In the genomic region with DNA sequence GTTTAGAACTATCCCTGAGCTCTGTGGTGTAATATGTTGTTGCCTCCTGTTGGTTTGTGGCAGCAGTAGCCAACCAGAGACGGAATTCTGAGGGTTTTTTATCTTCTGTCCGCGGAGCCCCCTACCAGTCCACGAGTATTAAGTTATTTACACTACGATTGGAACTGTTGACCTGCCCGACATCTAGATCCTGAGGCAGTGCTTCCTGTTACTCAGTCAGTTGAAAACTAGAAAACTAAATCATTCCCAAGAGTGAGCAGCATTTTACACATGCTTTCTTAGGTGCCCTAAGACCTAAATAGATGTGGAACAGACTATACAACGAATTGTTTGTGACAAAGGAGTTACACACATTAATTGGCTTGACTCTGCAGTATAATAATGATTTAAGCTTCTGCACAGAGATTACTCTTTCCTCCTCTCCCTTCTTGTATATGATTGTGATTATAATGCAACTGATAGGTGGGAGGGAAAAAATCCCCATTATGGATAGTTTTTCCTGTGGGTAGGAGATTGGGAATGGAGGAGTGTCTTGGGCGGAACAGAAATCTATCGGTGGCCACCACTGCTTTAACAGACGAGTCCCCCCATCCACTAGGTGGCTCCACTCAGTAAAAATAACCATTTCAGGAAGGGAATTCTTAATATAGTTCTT, we compare ENCODE assay signal across 8 cellular contexts. TPM values are rescaled to one million over a fixed set of nuclear protein-coding genes. Genes with fewer than 3 reads are reported as not detected.
A peak's percentile ranks its signal among the peaks of the same experiment; 100 is the strongest.
DNase-seq lines count a peak whose midpoint lies in the region; ATAC-seq, FAIRE-seq and TF ChIP-seq lines count a peak whose summit lies in the region.

No MANE protein-coding gene starts in this region.

- H3K23me2 ChIP-seq in H1 (ENCODE audit: low read depth, low read length): peaks cover 6% of the 10 kb centered on the region

- H2BK15ac ChIP-seq in H1 (ENCODE audit: low read length): no peak overlapping the region

- 1% methylated on average over 10 of the region's 10 CpGs; no CpG with 5 or more reads in 1 of the 2 experiments for WGBS in H1 (ENCODE audit: extremely low coverage in 1 of 2, insufficient coverage in 1 of 2, insufficient read length in 1 of 2, insufficient replicate concordance in 2 of 2, low coverage in 1 of 2, low lambda C conversion rate in 2 of 2, missing lambda C conversion rate in 1 of 2), 2 experiments
- 5 to 11% methylated on average over 4 to 10 of the region's 10 CpGs for WGBS in transverse colon (ENCODE audit: low coverage in 1 of 2), 2 donors

- H3K56ac ChIP-seq in H1 (replicated peaks; ENCODE audit: insufficient read length, low read depth, low read length): peak overlapping the region; percentile 37

- FAIRE-seq in H1 (lab: Jason Lieb, UNC): no peak

- POLR2A ChIA-PET in H1 (lab: Charles Lee; ENCODE audit: partially characterized antibody): interaction anchor here (0.6 to 2.5 kb wide), 25 partner anchors 9 to 770 kb away, joined by 3 to 33 read pairs (median 4); partner anchors contain the start of gene PHF3

- ATAC-seq in GM21529 (IDR thresholded peaks at IDR 0.05; ENCODE audit: unreplicated experiment) (peak; percentile 20), GM19467 (IDR thresholded peaks at IDR 0.05; ENCODE audit: unreplicated experiment) (no peak)

- H3K79me2 ChIP-seq in H1 (ENCODE audit: control insufficient read depth in 1 of 2, insufficient read depth in 2 of 2, low read length in 2 of 2): peaks cover 19 to 56% of the 10 kb centered on the region in 2 experiments

- CTCF ChIA-PET in H1 (lab: Charles Lee; ENCODE audit: partially characterized antibody): interaction anchor here (0.7 to 2.2 kb wide), 13 partner anchors 8 to 256 kb away, joined by 3 to 9 read pairs (median 4); partner anchors contain the start of gene PHF3

- H4K20me1 ChIP-seq in H1 (replicated peaks in 1 of 2; ENCODE audit: control insufficient read depth in 1 of 2, insufficient read depth in 2 of 2, low read length in 2 of 2): peaks cover 2 to 5% of the 10 kb centered on the region in 2 experiments

- no peak overlapping the region for H2AFZ ChIP-seq in H1 (ENCODE audit: low read length)

- peak overlapping the region; percentile 77 to 87 for H3K4me2 ChIP-seq in H1 (ENCODE audit: insufficient read depth in 1 of 2, low read depth in 2 of 2, low read length in 2 of 2)

- no peak for TF ChIP-seq EP300 in H1 (IDR thresholded peaks at IDR 0.05; ENCODE audit: borderline replicate concordance in 1 of 2, low read depth in 2 of 2, low read length in 2 of 2)
- TF ChIP-seq EP300 in transverse colon (IDR thresholded peaks at IDR 0.05; ENCODE audit: low read depth): no peak

- H4K8ac ChIP-seq in H1 (ENCODE audit: extremely low read depth, insufficient read depth, low read length): peak overlapping the region; percentile 99; the same call in 1 of the 2 replicates

- peak overlapping the region; percentile 33; the same call in 1 of the 2 replicates for H2BK12ac ChIP-seq in H1 (ENCODE audit: low read depth, low read length)

- no peak overlapping the region for H2BK20ac ChIP-seq in H1 (ENCODE audit: low read length)

- H3K4ac ChIP-seq in H1 (replicated peaks; ENCODE audit: insufficient read length, low read depth, low read length): peak overlapping the region; percentile 95

- H3K14ac ChIP-seq in H1 (ENCODE audit: insufficient read length): no peak overlapping the region

- H4K5ac ChIP-seq in H1 (ENCODE audit: insufficient read length, low read depth, low read length): peak overlapping the region; percentile 70

- peak overlapping the region; percentile 81 to 85 (median 82) for H3K4me3 ChIP-seq in H1 (ENCODE audit: extremely low read depth in 1 of 4, insufficient read depth in 2 of 4, low read depth in 3 of 4, low read length in 4 of 4)
- peak overlapping the region; percentile 87 to 90 for H3K4me3 ChIP-seq in muscle layer of duodenum (ENCODE audit: low read depth in 1 of 2, low read length in 2 of 2)
- peak overlapping the region; percentile 86 to 98 (median 90) for H3K4me3 ChIP-seq in transverse colon

- peak overlapping the region; percentile 64 to 98 (median 96) for H3K9ac ChIP-seq in H1 (replicated peaks in 1 of 4; ENCODE audit: extremely low read depth in 1 of 4, low read depth in 3 of 4, low read length in 3 of 4)

- in situ Hi-C loops in transverse colon (cut with MboI; ENCODE audit: low pct_ligation_motif_present in 1 of 4, low pct_unique_long_range_greater_than_20kb in 1 of 4, low sequenced_read_pairs in 3 of 4): no loop called here

- H3K27ac ChIP-seq in VCaP (peak overlapping the region; percentile 97), H1 (ENCODE audit: low read depth, low read length) (peak overlapping the region; percentile 98), muscle layer of duodenum (ENCODE audit: low read length) (peak overlapping the region; percentile 98), transverse colon (peak overlapping the region; percentile 99 to 100 (median 100))

- H4K91ac ChIP-seq in H1 (replicated peaks; ENCODE audit: insufficient read length, low read length): peak overlapping the region; percentile 91

- H3K27me3 ChIP-seq in H1 (replicated peaks in 1 of 4; ENCODE audit: control insufficient read depth in 3 of 4, extremely low read depth in 1 of 4, insufficient read depth in 3 of 4, low read length in 3 of 4) (0 out of 7 replicates have a peak, but pooled peaks cover 0 to 2% (median under 1%) of the 10 kb centered on the region in 4 experiments), muscle layer of duodenum (ENCODE audit: low read depth, low read length) (no peaks in the 10 kb centered on the region), transverse colon (no peaks in the 10 kb centered on the region)

- no peaks in the 10 kb centered on the region for H3K79me1 ChIP-seq in H1 (ENCODE audit: low read depth, low read length)

- H2BK5ac ChIP-seq in H1 (ENCODE audit: low read depth, low read length): peak overlapping the region; percentile 87; the same call in 1 of the 2 replicates

- TF ChIP-seq POLR2A in H1 (IDR thresholded peaks at IDR 0.05; ENCODE audit: control extremely low read depth in 1 of 2, low read depth in 2 of 2, low read length in 2 of 2): no peak; a peak in 1 of 3 replicates
- no peak for TF ChIP-seq POLR2A in transverse colon (IDR thresholded peaks at IDR 0.05)

- peaks cover 0 to 3% (median 0%) of the 10 kb centered on the region in 4 experiments; a peak in 1 of 7 replicates for H3K4me1 ChIP-seq in H1 (replicated peaks in 1 of 4; ENCODE audit: control insufficient read depth in 3 of 4, insufficient read depth in 4 of 4, low read length in 3 of 4)
- peaks cover 4 to 6% of the 10 kb centered on the region in 2 donors for H3K4me1 ChIP-seq in muscle layer of duodenum (ENCODE audit: control insufficient read depth in 1 of 2, insufficient read depth in 2 of 2, low read length in 2 of 2)
- H3K4me1 ChIP-seq in transverse colon: peaks cover 12 to 53% (median 24%) of the 10 kb centered on the region in 4 donors

- TF ChIP-seq CTCF in VCaP (conservative IDR thresholded peaks at IDR 0.05) (peak; percentile 73), H1 (IDR thresholded peaks at IDR 0.05; ENCODE audit: control extremely low read depth in 1 of 3, insufficient read depth in 1 of 3, low read depth in 1 of 3, low read length in 3 of 3) (peak; percentile 54 to 66 (median 56)), transverse colon (IDR thresholded peaks at IDR 0.05) (peak; percentile 55 to 71 (median 62))

- no peak overlapping the region; the same call in 1 of the 2 replicates for H2AK5ac ChIP-seq in H1 (ENCODE audit: low read depth, low read length)

- DNase-seq in CD1c-positive myeloid dendritic cell (ENCODE audit: extremely low spot score): peak; percentile 80
- DNase-seq in NCI-H2107 treated with DMSO at 0.1 percent for 48 hours (lab: John Stamatoyannopoulos, UW; ENCODE audit: unreplicated experiment): peak; percentile 16
- DNase-seq in H1 (ENCODE audit: low read depth in 1 of 2, low spot score in 2 of 2): no peak
- DNase-seq in transverse colon: peak; percentile 57

- H2BK120ac ChIP-seq in H1 (replicated peaks; ENCODE audit: low read depth, low read length): peak overlapping the region; percentile 70

- H3K23ac ChIP-seq in H1 (ENCODE audit: insufficient read length): no peak overlapping the region

- H3K36me3 ChIP-seq in H1 (ENCODE audit: control insufficient read depth in 2 of 4, insufficient read depth in 4 of 4, low read length in 3 of 4): peaks cover 7 to 30% (median 25%) of the 10 kb centered on the region in 4 experiments; a peak in 7 of 8 replicates
- H3K36me3 ChIP-seq in muscle layer of duodenum (ENCODE audit: control insufficient read depth in 1 of 2, insufficient read depth in 2 of 2, low read length in 2 of 2): peaks cover 23 to 25% of the 10 kb centered on the region in 2 donors
- peaks cover 0 to 25% (median 8%) of the 10 kb centered on the region in 4 donors for H3K36me3 ChIP-seq in transverse colon

- peak; percentile 36 to 45; a peak in 2 of 4 replicates for TF ChIP-seq RAD21 in H1 (IDR thresholded peaks at IDR 0.05 in 1 of 2, conservative IDR thresholded peaks at IDR 0.05 in 1 of 2; ENCODE audit: low read depth in 2 of 2, low read length in 2 of 2)

- peak overlapping the region; percentile 42; the same call in 1 of the 2 replicates for H3K18ac ChIP-seq in H1 (ENCODE audit: extremely low read depth, low read length)

- H3K9me3 ChIP-seq in H1 (ENCODE audit: insufficient read depth in 2 of 2, low read depth in 1 of 2, low read length in 1 of 2): no peaks in the 10 kb centered on the region
- no peaks in the 10 kb centered on the region for H3K9me3 ChIP-seq in muscle layer of duodenum (ENCODE audit: control insufficient read depth in 1 of 2, low read length in 2 of 2)
- H3K9me3 ChIP-seq in transverse colon: no peaks in the 10 kb centered on the region

- intact Hi-C loops in transverse colon (cut with DNase I; ENCODE audit: low total_unique reads): loop anchor here (5.0 kb wide), 1 partner anchor 222 kb away; no protein-coding TSS in a partner anchor

TF ChIP-seq in H1, 55 proteins besides CTCF, POLR2A, EP300 and RAD21 (continues in another document):
- TF ChIP-seq CHD2 (IDR thresholded peaks at IDR 0.05; ENCODE audit: low read length) (no peak), TCF12 (IDR thresholded peaks at IDR 0.05; ENCODE audit: low read depth, low read length) (no peak), CREB1 (IDR thresholded peaks at IDR 0.05) (no peak), TAF7 (optimal IDR thresholded peaks at IDR 0.05; ENCODE audit: borderline replicate concordance, low read depth, low read length) (no peak), CBX5 (IDR thresholded peaks at IDR 0.05; ENCODE audit: low read depth, low read length) (no peak), TBP (IDR thresholded peaks at IDR 0.05; ENCODE audit: low read depth, low read length) (no peak)

RNA-seq across cellular contexts. Expression of gene PTP4A1, which starts 1.7 kb away (rescaled TPM):
- 75.6 and 76.3 TPM in 2 replicates for total RNA-seq in H1 (2021; fragmentation: NEBNext Ultra II Directional; extraction: Animal tissue kit (Norgen Biotek cat#: 25700))
- polyA plus RNA-seq in H1 (2011; rRNA removed): 8.1 and 21.1 TPM in 2 replicates
- 13.3 TPM for polyA plus RNA-seq in H1 (2011; cell fraction: cytosol; rRNA removed)
- polyA plus RNA-seq in H1 (2011; cell fraction: nucleus; rRNA removed): 3.9 TPM
- 23.5 to 66.4 TPM (median 30.2 TPM) in 4 replicates for polyA plus RNA-seq in H1 (2012, experiment 1 of 2)
- polyA plus RNA-seq in H1 (2012, experiment 2 of 2): 8.3 TPM
- polyA plus RNA-seq in H1 (2013, experiment 1 of 2): 39.0 TPM
- 39.7 TPM for polyA plus RNA-seq in H1 (2013, experiment 2 of 2)
- 18.3 and 23.9 TPM in 2 replicates for polyA minus RNA-seq in H1 (2011; rRNA and poly(A)+ RNA removed)
- 21.1 TPM for polyA minus RNA-seq in H1 (2011; cell fraction: cytosol; rRNA and poly(A)+ RNA removed)
- polyA minus RNA-seq in H1 (2011; cell fraction: nucleus; rRNA and poly(A)+ RNA removed): 71.3 TPM
- 100 to 1,000 TPM in 1 of 4 donors, 10 to 100 TPM in 3; 31.4 to 100 (median 67.9) TPM for total RNA-seq in transverse colon

Comparison
In these comparisons a context has a peak if more than half of its experiments do, and no peak if none do; other contexts are left out.
1. DNase-seq: peak in CD1c-positive myeloid dendritic cell (single experiment), NCI-H2107 treated with DMSO at 0.1 percent for 48 hours (single experiment) and transverse colon (single experiment); none in H1 (0 of 2).
2. Peak in every context shown above with its lines, with median percentiles within 50 percentile points of each other: H3K27ac ChIP-seq, CTCF ChIP-seq and H3K4me3 ChIP-seq.